ENCODE assay signal across 1 cellular context in genomic region chr2:105365176-105365575, GRCh38.
TF ChIP-seq lines count a peak whose summit lies in the region.

No MANE protein-coding gene starts in this region.

TF ChIP-seq in IMR-90, 13 proteins besides CTCF, POLR2A, EP300 and RAD21:
- no peak for TF ChIP-seq RCOR1 (IDR thresholded peaks at IDR 0.05; ENCODE audit: insufficient replicate concordance, low read length)
- no peak for TF ChIP-seq CEBPB (IDR thresholded peaks at IDR 0.05; ENCODE audit: low read depth, low read length)
- TF ChIP-seq CHD1 (IDR thresholded peaks at IDR 0.05; ENCODE audit: low read depth, low read length), result no peak
- TF ChIP-seq RFX5 (IDR thresholded peaks at IDR 0.05; ENCODE audit: low read depth, low read length), result no peak
- no peak for TF ChIP-seq BHLHE40 (IDR thresholded peaks at IDR 0.05; ENCODE audit: low read depth, low read length)
